8 cellular contexts compared by ENCODE assay signal in genomic region chr22:42581194-42581761, GRCh38. TPM values are rescaled to one million over a fixed set of nuclear protein-coding genes. Genes with fewer than 3 reads are reported as not detected.
DNase-seq lines count a peak whose midpoint lies in the region; ATAC-seq, FAIRE-seq and TF ChIP-seq lines count a peak whose summit lies in the region.
"Not testable (repeated sequence)": the region's sequence is repeated elsewhere in the genome, so short reads cannot be mapped to it uniquely, and the experiment has no call there.
"Had no signal": no experiment of that assay in that cellular context is flagged by ENCODE, and none has a peak within 500 bp of the region (broad histone marks: within the 10 kb centered on the region; RNA-seq: fewer than 3 reads in every experiment).

No MANE protein-coding gene starts in this region.

- peak; percentile 100 for FAIRE-seq in GM12892 (lab: Jason Lieb, UNC)

- not testable (repeated sequence) for H3K4me1 ChIP-seq in PC-9 (replicated peaks; ENCODE audit: insufficient read depth); liver (ENCODE audit: control insufficient read depth in 4 of 4, insufficient read depth in 4 of 4, low read length in 3 of 4); psoas muscle

- peaks cover 28% of the 10 kb centered on the region for H3K36me3 Mint-ChIP-seq in activated naive CD8-positive, alpha-beta T cell treated with anti-CD3 and anti-CD28 coated beads for 36 hours

- H3K9me3 Mint-ChIP-seq in activated naive CD8-positive, alpha-beta T cell treated with anti-CD3 and anti-CD28 coated beads for 36 hours, result not testable (repeated sequence)

- TF ChIP-seq RAD21 in liver (IDR thresholded peaks at IDR 0.05), result not testable (repeated sequence)

- intact Hi-C loops in PC-9 (cut with micrococcal nuclease; ENCODE audit: unreplicated experiment); psoas muscle (cut with DNase I): not testable (repeated sequence)

- H4K20me1 ChIP-seq in PC-9 (ENCODE audit: insufficient read depth), result not testable (repeated sequence)

- H3K4me3 ChIP-seq in PC-9, result peak overlapping the region; percentile 92
- peak overlapping the region in 2 of 3 donors; percentile 73 to 76 for H3K4me3 ChIP-seq in liver (ENCODE audit: low read depth in 1 of 3, low read length in 3 of 3)
- H3K4me3 ChIP-seq in psoas muscle, result peak overlapping the region; percentile 83

- peak overlapping the region; percentile 97 for H3K27ac Mint-ChIP-seq in activated naive CD8-positive, alpha-beta T cell treated with anti-CD3 and anti-CD28 coated beads for 36 hours

- POLR2A ChIA-PET in PC-9 (lab: Charles Lee; ENCODE audit: unreplicated experiment), result interaction anchor here (1.1 kb wide), 1 partner anchor 641 kb away, joined by 4 read pairs; no protein-coding TSS in a partner anchor

- peaks cover 23% of the 10 kb centered on the region for H3F3A ChIP-seq in PC-9 (ENCODE audit: insufficient read depth, low read depth)

- BruUV-seq in PC-9 (replicated peaks; lab: Mats Ljungman, UMichigan), result TSS peak; percentile 70

- not testable (repeated sequence) for H3K27me3 Mint-ChIP-seq in activated naive CD8-positive, alpha-beta T cell treated with anti-CD3 and anti-CD28 coated beads for 36 hours

- H2AFZ ChIP-seq in PC-9, result peak overlapping the region; percentile 60; the same call in 1 of the 2 replicates

- peak; percentile 25 for ATAC-seq in HG02981 (IDR thresholded peaks at IDR 0.05; ENCODE audit: unreplicated experiment)
- peak; percentile 68 for ATAC-seq in esophagus mucosa
- peak in 2 of 4 donors; percentile 5 to 36 for ATAC-seq in psoas muscle

- not testable (repeated sequence) for TF ChIP-seq CTCF in PC-9 (conservative IDR thresholded peaks at IDR 0.05); liver (IDR thresholded peaks at IDR 0.05; ENCODE audit: low read depth, low read length, missing input control); psoas muscle (IDR thresholded peaks at IDR 0.05)

- H3K27ac ChIP-seq in PC-9 (0 out of 2 replicates have a peak overlapping the region, but pooled peaks have one; percentile 53), psoas muscle (peak overlapping the region; percentile 66)
- not testable (repeated sequence) for H3K27ac ChIP-seq in liver (ENCODE audit: low read depth in 1 of 2, low read length in 2 of 2)

- H3K79me2 ChIP-seq in PC-9 (ENCODE audit: low read depth), result peaks cover 26% of the 10 kb centered on the region

- peaks cover 24% of the 10 kb centered on the region for H3K36me3 ChIP-seq in PC-9 (ENCODE audit: low read depth)
- peaks cover 20 to 38% (median 22%) of the 10 kb centered on the region in 4 donors for H3K36me3 ChIP-seq in liver (ENCODE audit: control insufficient read depth in 4 of 4, insufficient read depth in 3 of 4, low read depth in 1 of 4, low read length in 3 of 4)
- H3K36me3 ChIP-seq in psoas muscle (ENCODE audit: insufficient read depth in 1 of 2, low read depth in 1 of 2), result peaks cover 2 to 67% of the 10 kb centered on the region in 2 donors

- H3K27me3 ChIP-seq in PC-9 (ENCODE audit: insufficient read depth, low read depth); liver (ENCODE audit: control insufficient read depth in 4 of 4, insufficient read depth in 4 of 4, low read length in 3 of 4); psoas muscle (ENCODE audit: insufficient read depth in 3 of 3, low read length in 2 of 3): not testable (repeated sequence)

- TF ChIP-seq POLR2A in GM12892 (IDR thresholded peaks at IDR 0.05; ENCODE audit: low read depth, low read length), result peak; percentile 9; the same call in 1 of the 2 replicates

- H3K4me2 ChIP-seq in PC-9, result peak overlapping the region; percentile 93

- not testable (repeated sequence) for H3K9ac ChIP-seq in liver (ENCODE audit: low read depth in 1 of 2, low read length in 2 of 2)

- H3K4me3 Mint-ChIP-seq in activated naive CD8-positive, alpha-beta T cell treated with anti-CD3 and anti-CD28 coated beads for 36 hours, result peak overlapping the region; percentile 98

- CTCF ChIA-PET in PC-9 (lab: Charles Lee), result not testable (repeated sequence)

- peaks cover 14% of the 10 kb centered on the region for H3K4me1 Mint-ChIP-seq in activated naive CD8-positive, alpha-beta T cell treated with anti-CD3 and anti-CD28 coated beads for 36 hours

- H3K9me3 ChIP-seq in PC-9 (ENCODE audit: insufficient read depth, low read depth); liver (ENCODE audit: control insufficient read depth in 4 of 4, low read length in 3 of 4); psoas muscle: not testable (repeated sequence)

- H3K9me2 ChIP-seq in PC-9 (ENCODE audit: insufficient read depth), result not testable (repeated sequence)

- 4% methylated on average over 13 of the region's 22 CpGs for WGBS in liver
- WGBS in psoas muscle, 3 donors, result 1 to 4% (median 2%) methylated on average over 4 to 12 of the region's 22 CpGs

- not testable (repeated sequence) for DNase-seq in GM12892 (ENCODE audit: insufficient read length); activated naive CD8-positive, alpha-beta T cell treated with anti-CD3 and anti-CD28 coated beads for 36 hours; psoas muscle
- peak in 1 of 2 experiments; percentile 21 for DNase-seq in PC-9

RNA-seq across cellular contexts. Expression of gene SERHL2, which starts 27.5 kb away (rescaled TPM):
- 1.7 TPM for polyA plus RNA-seq in GM12892 (2012; ENCODE audit: missing spikeins)
- 1.9 and 2.4 TPM in 2 replicates for total RNA-seq in PC-9 (2021)
- 1 to 10 TPM; 2.1 to 2.3 TPM for total RNA-seq in activated naive CD8-positive, alpha-beta T cell treated with anti-CD3 and anti-CD28 coated beads for 36 hours
- total RNA-seq in esophagus mucosa, result 2.8 TPM
- total RNA-seq in liver, result under 1 TPM; 0.59 to 0.79 TPM
- polyA plus RNA-seq in liver, result 1 to 10 TPM in 1 of 2 donors, under 1 TPM in 1; 0.51 to 1.6 TPM
- total RNA-seq in psoas muscle, result 1 to 10 TPM in 2 of 4 donors, under 1 TPM in 2; 0.82 to 1.6 (median 0.97) TPM
- 1 to 10 TPM in 2 of 3 donors, under 1 TPM in 1; 0.96 to 1.5 (median 1.1) TPM for polyA plus RNA-seq in psoas muscle
- total RNA-seq: G401 had no signal

RNA-seq across cellular contexts. Expression of gene POLDIP3, which starts 33.4 kb away (rescaled TPM):
- polyA plus RNA-seq in GM12892 (2012; ENCODE audit: missing spikeins), result 40.0 TPM
- total RNA-seq in PC-9 (2021) (60.1 and 62.9 TPM in 2 replicates), esophagus mucosa (43.9 TPM), liver (10 to 100 TPM; 18.1 to 22.5 TPM), psoas muscle (10 to 100 TPM; 30.6 to 47.1 (median 34.9) TPM)
- total RNA-seq in activated naive CD8-positive, alpha-beta T cell treated with anti-CD3 and anti-CD28 coated beads for 36 hours, result 10 to 100 TPM; 71.7 to 72.0 TPM
- polyA plus RNA-seq in liver (10 to 100 TPM; 14.6 to 18.0 TPM), psoas muscle (10 to 100 TPM; 25.0 to 33.7 (median 26.5) TPM)

RNA-seq across cellular contexts. Expression of gene ATP5MGL, which starts 59.1 kb away (rescaled TPM):
- not detected for polyA plus RNA-seq in GM12892 (2012; ENCODE audit: missing spikeins)
- total RNA-seq in PC-9 (2021), result 0.79 and 1.1 TPM in 2 replicates
- under 1 TPM; 0.37 to 0.56 TPM for total RNA-seq in activated naive CD8-positive, alpha-beta T cell treated with anti-CD3 and anti-CD28 coated beads for 36 hours
- total RNA-seq in esophagus mucosa, result 0.68 TPM
- total RNA-seq in liver, result under 1 TPM in 1 of 2 donors, not detected in 1; 0.84 TPM
- 1 to 10 TPM in 1 of 2 donors, not detected in 1; 1.1 TPM for polyA plus RNA-seq in liver
- under 1 TPM in 3 of 4 donors, not detected in 1; 0.50 to 0.57 (median 0.55) TPM for total RNA-seq in psoas muscle
- polyA plus RNA-seq in psoas muscle, result under 1 TPM in 1 of 3 donors, not detected in 2; 0.04 TPM
- total RNA-seq: G401 had no signal
